In the genomic region with DNA sequence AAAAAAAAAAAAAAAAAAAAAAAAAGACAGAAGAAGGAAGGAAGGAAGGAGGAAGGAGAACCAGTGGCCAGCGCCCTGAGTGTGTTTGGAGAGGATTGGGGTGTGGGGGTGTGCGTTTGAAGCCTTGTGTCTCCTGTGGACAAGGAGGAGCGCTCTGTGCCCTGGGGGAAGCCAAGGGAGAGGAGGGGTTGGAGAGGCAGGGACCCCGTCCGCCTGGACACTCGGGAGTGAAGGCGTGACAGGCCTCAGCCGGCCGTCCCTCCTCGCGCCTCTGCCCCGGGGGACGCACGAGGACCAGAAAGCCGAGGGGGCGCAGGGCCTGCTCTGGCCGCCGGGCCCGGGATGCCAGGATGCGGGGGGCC, we compare ENCODE assay signal across 8 cellular contexts. TPM values are rescaled to one million over a fixed set of nuclear protein-coding genes. Genes with fewer than 3 reads are reported as not detected.
DNase-seq lines count a peak whose midpoint lies in the region; ATAC-seq and TF ChIP-seq lines count a peak whose summit lies in the region.

No MANE protein-coding gene starts in this region.

- no peak for TF ChIP-seq CTCF in VCaP (conservative IDR thresholded peaks at IDR 0.05)

- peak overlapping the region; percentile 64 for H3K4me3 Mint-ChIP-seq in activated T-cell treated with anti-CD3 and anti-CD28 coated beads, Interleukin-2, amount 50 U/mL, for 4 hours

- H3K27me3 Mint-ChIP-seq in activated T-cell treated with anti-CD3 and anti-CD28 coated beads, Interleukin-2, amount 50 U/mL, for 4 hours (ENCODE audit: low read depth) = no peaks in the 10 kb centered on the region

- no CpG with 5 or more reads among the region's 20 CpGs for WGBS in iPS DF 6.9 (ENCODE audit: insufficient coverage, insufficient read length)

- no peak for DNase-seq in activated T-cell treated with anti-CD3 and anti-CD28 coated beads, Interleukin-2, amount 50 U/mL, for 4 hours
- DNase-seq in activated T-cell treated with anti-CD3 and anti-CD28 coated beads, Interleukin-2, amount 50 U/mL, for 48 hours = no peak
- DNase-seq in iPS DF 6.9 (ENCODE audit: low read depth, low spot score) (no peak), NCI-H526 (lab: John Stamatoyannopoulos, UW) (no peak), NCI-H748 (lab: John Stamatoyannopoulos, UW; ENCODE audit: unreplicated experiment) (no peak), COLO668 (lab: John Stamatoyannopoulos, UW; ENCODE audit: unreplicated experiment) (no peak)

- H3K9me3 Mint-ChIP-seq in activated T-cell treated with anti-CD3 and anti-CD28 coated beads, Interleukin-2, amount 50 U/mL, for 4 hours = no peaks in the 10 kb centered on the region

- H3K27me3 ChIP-seq in iPS DF 6.9 (ENCODE audit: control insufficient read depth, insufficient read depth, low read length) (no peaks in the 10 kb centered on the region; the same call in 1 of the 2 replicates), stomach smooth muscle (ENCODE audit: control insufficient read depth in 1 of 2, insufficient read depth in 2 of 2, low read length in 2 of 2) (no peaks in the 10 kb centered on the region)

- H3K9me3 ChIP-seq in iPS DF 6.9 (ENCODE audit: control insufficient read depth, insufficient read depth, low read length) (no peaks in the 10 kb centered on the region), stomach smooth muscle (ENCODE audit: control insufficient read depth in 2 of 2, low read length in 2 of 2) (peaks cover 0 to 2% of the 10 kb centered on the region in 2 donors)

- peak overlapping the region; percentile 28 to 51 for H3K9ac ChIP-seq in stomach smooth muscle (ENCODE audit: low read length in 2 of 2)

- no peaks in the 10 kb centered on the region for H3K4me1 ChIP-seq in iPS DF 6.9 (ENCODE audit: control insufficient read depth, insufficient read depth, low read length)
- peaks cover 14% of the 10 kb centered on the region for H3K4me1 ChIP-seq in stomach smooth muscle (ENCODE audit: control insufficient read depth, insufficient read depth, low read length)

- H3K36me3 ChIP-seq in iPS DF 6.9 (ENCODE audit: control insufficient read depth, insufficient read depth, low read length) (no peaks in the 10 kb centered on the region), stomach smooth muscle (ENCODE audit: control insufficient read depth in 2 of 2, insufficient read depth in 2 of 2, low read length in 2 of 2) (no peaks in the 10 kb centered on the region)

- peak; percentile 2 to 18 for ATAC-seq in activated T-cell treated with anti-CD3 and anti-CD28 coated beads, Interleukin-2, amount 50 U/mL, for 4 hours

- peaks cover 25% of the 10 kb centered on the region for H3K4me1 Mint-ChIP-seq in activated T-cell treated with anti-CD3 and anti-CD28 coated beads, Interleukin-2, amount 50 U/mL, for 4 hours (ENCODE audit: low read depth)

- H3K36me3 Mint-ChIP-seq in activated T-cell treated with anti-CD3 and anti-CD28 coated beads, Interleukin-2, amount 50 U/mL, for 4 hours (ENCODE audit: insufficient read depth) = no peaks in the 10 kb centered on the region

- H3K4me3 ChIP-seq in iPS DF 6.9 (ENCODE audit: low read length) (peak overlapping the region; percentile 28; the same call in 1 of the 2 replicates), stomach smooth muscle (ENCODE audit: low read length in 2 of 2) (peak overlapping the region in 1 of 2 donors; percentile 74)

- H3K27ac ChIP-seq in VCaP (peak overlapping the region; percentile 99), iPS DF 6.9 (ENCODE audit: low read length) (no peak overlapping the region), stomach smooth muscle (ENCODE audit: low read length) (no peak overlapping the region)

RNA-seq across cellular contexts. Expression of gene SERTAD2, which starts 44.9 kb away (rescaled TPM):
- 10 to 100 TPM; 10.5 to 14.2 (median 12.7) TPM for total RNA-seq in activated T-cell treated with anti-CD3 and anti-CD28 coated beads, Interleukin-2, amount 50 U/mL, for 4 hours
